ENCODE assay signal across 8 cellular contexts in genomic region chr3:130894873-130895330, GRCh38. TPM values are rescaled to one million over a fixed set of nuclear protein-coding genes. Genes with fewer than 3 reads are reported as not detected.
A peak's percentile ranks its signal among the peaks of the same experiment; 100 is the strongest.
DNase-seq lines count a peak whose midpoint lies in the region; ATAC-seq and TF ChIP-seq lines count a peak whose summit lies in the region.

No MANE protein-coding gene starts in this region.

- H3K27ac ChIP-seq in PC-3 (ENCODE audit: low read length) (peak overlapping the region; percentile 63), epithelial cell of prostate (peak overlapping the region; percentile 88), trophoblast cell (ENCODE audit: low read depth, low read length) (no peak overlapping the region)

- no peak for TF ChIP-seq CTCF in PC-3 (conservative IDR thresholded peaks at IDR 0.05; ENCODE audit: low read depth, low read length)
- TF ChIP-seq CTCF in GM20000 (IDR thresholded peaks at IDR 0.05; ENCODE audit: extremely low read depth, missing control alignments): no peak

- H3K9ac ChIP-seq in PC-3 (ENCODE audit: low read length) (peak overlapping the region; percentile 98), trophoblast cell (ENCODE audit: low read length) (peak overlapping the region; percentile 49)

- no peak overlapping the region for H3K18ac ChIP-seq in trophoblast cell (ENCODE audit: low read length)

- H3K27me3 ChIP-seq in PC-3 (ENCODE audit: low read length) (no peaks in the 10 kb centered on the region), trophoblast cell (ENCODE audit: insufficient read depth, low read length) (no peaks in the 10 kb centered on the region)

- no peak overlapping the region for H2AK5ac ChIP-seq in trophoblast cell (ENCODE audit: low read length)

- no peak for ATAC-seq in PC-3
- no peak for ATAC-seq in activated CD4-positive, CD25-positive, alpha-beta regulatory T cell treated with anti-CD3 and anti-CD28 coated beads, Interleukin-2, amount 50 U/mL, for 24 hours

- H3K79me2 ChIP-seq in PC-3 (ENCODE audit: low read length) (peaks cover 58% of the 10 kb centered on the region), trophoblast cell (ENCODE audit: control insufficient read depth, insufficient read depth, low read length, poor library complexity) (peaks cover 15% of the 10 kb centered on the region)

- no peak overlapping the region for H2BK5ac ChIP-seq in trophoblast cell (ENCODE audit: low read depth, low read length, poor library complexity)

- DNase-seq in GM03348 (ENCODE audit: low spot score): peak; percentile 12
- no peak for DNase-seq in PC-3
- no peak for DNase-seq in epithelial cell of prostate (ENCODE audit: low read depth, low spot score)
- DNase-seq in trophoblast cell: no peak
- DNase-seq in GM20000 (ENCODE audit: low spot score): no peak
- DNase-seq in Kasumi-1 (lab: John Stamatoyannopoulos, UW): no peak
- DNase-seq in GM19240 (ENCODE audit: insufficient read length, low spot score): no peak

- H2BK120ac ChIP-seq in trophoblast cell (ENCODE audit: insufficient read depth, low read length, poor library complexity): no peak overlapping the region

- peak overlapping the region; percentile 95 for H3K4me2 ChIP-seq in PC-3 (ENCODE audit: low read length)
- H3K4me2 ChIP-seq in trophoblast cell (ENCODE audit: low read length): peak overlapping the region; percentile 65

- no peaks in the 10 kb centered on the region for H3F3A ChIP-seq in PC-3 (ENCODE audit: low read length, unreplicated experiment)

- no peaks in the 10 kb centered on the region for H3K9me2 ChIP-seq in PC-3 (replicated peaks; ENCODE audit: low read length)

- H3K14ac ChIP-seq in trophoblast cell (ENCODE audit: low read length): no peak overlapping the region

- H3K4me3 ChIP-seq in PC-3 (ENCODE audit: low read length) (peak overlapping the region; percentile 85), trophoblast cell (ENCODE audit: low read depth, low read length) (peak overlapping the region; percentile 99)

- WGBS in trophoblast cell (ENCODE audit: extremely low coverage, insufficient coverage, insufficient read length): no CpG with 5 or more reads among the region's 4 CpGs

- H4K20me1 ChIP-seq in PC-3 (ENCODE audit: low read length): peaks cover 22% of the 10 kb centered on the region; the same call in 1 of the 2 replicates

- H2BK12ac ChIP-seq in trophoblast cell (ENCODE audit: low read length): no peak overlapping the region

- H4K91ac ChIP-seq in trophoblast cell (ENCODE audit: low read depth, low read length): no peak overlapping the region

- CTCF ChIA-PET in PC-3 (lab: Charles Lee): no interaction called here

- intact Hi-C loops in PC-3 (cut with micrococcal nuclease): loop anchor here (2.0 to 10.0 kb wide), 2 partner anchors 132 to 780 kb away; partner anchors contain the start of genes ASTE1 and NEK11

- peaks cover 12% of the 10 kb centered on the region for H3K79me1 ChIP-seq in trophoblast cell (ENCODE audit: low read length)

- no TSS peak for BruUV-seq in PC-3 (replicated peaks; lab: Mats Ljungman, UMichigan)

- H3K36me3 ChIP-seq in PC-3 (ENCODE audit: low read depth, low read length) (no peaks in the 10 kb centered on the region), trophoblast cell (ENCODE audit: control insufficient read depth in 1 of 2, insufficient read depth in 2 of 2, low read length in 2 of 2) (no peaks in the 10 kb centered on the region)

- H2AFZ ChIP-seq in PC-3 (ENCODE audit: low read length) (peak overlapping the region; percentile 78; the same call in 1 of the 2 replicates), trophoblast cell (ENCODE audit: insufficient read depth, low read length, poor library complexity) (no peak overlapping the region)

- H3K4ac ChIP-seq in trophoblast cell (ENCODE audit: low read depth, low read length): peak overlapping the region; percentile 65

- POLR2A ChIA-PET in PC-3 (lab: Charles Lee; ENCODE audit: unreplicated experiment): no interaction called here

- H3K9me3 ChIP-seq in PC-3 (ENCODE audit: low read length) (no peaks in the 10 kb centered on the region), trophoblast cell (ENCODE audit: insufficient read depth, low read depth, low read length) (no peaks in the 10 kb centered on the region)

- H4K12ac ChIP-seq in trophoblast cell (ENCODE audit: low read depth, low read length): no peak overlapping the region

- H3K4me1 ChIP-seq in PC-3 (ENCODE audit: insufficient read depth, low read length) (peaks cover 14% of the 10 kb centered on the region; the same call in 1 of the 2 replicates), trophoblast cell (ENCODE audit: control insufficient read depth in 1 of 2, insufficient read depth in 2 of 2, low read length in 2 of 2) (no peaks in the 10 kb centered on the region)

- no peak overlapping the region for H4K8ac ChIP-seq in trophoblast cell (ENCODE audit: low read depth, low read length)

- H3K23ac ChIP-seq in trophoblast cell (ENCODE audit: low read length): no peak overlapping the region

RNA-seq across cellular contexts. Expression of gene ATP2C1, which starts 1.0 kb away (rescaled TPM):
- total RNA-seq in PC-3 (2014; rRNA removed): 34.0 and 49.1 TPM in 2 replicates
- 63.5 and 66.0 TPM in 2 replicates for polyA plus RNA-seq in trophoblast cell (2013)
